ENCODE assay signal across 19 cellular contexts in the genomic region with DNA sequence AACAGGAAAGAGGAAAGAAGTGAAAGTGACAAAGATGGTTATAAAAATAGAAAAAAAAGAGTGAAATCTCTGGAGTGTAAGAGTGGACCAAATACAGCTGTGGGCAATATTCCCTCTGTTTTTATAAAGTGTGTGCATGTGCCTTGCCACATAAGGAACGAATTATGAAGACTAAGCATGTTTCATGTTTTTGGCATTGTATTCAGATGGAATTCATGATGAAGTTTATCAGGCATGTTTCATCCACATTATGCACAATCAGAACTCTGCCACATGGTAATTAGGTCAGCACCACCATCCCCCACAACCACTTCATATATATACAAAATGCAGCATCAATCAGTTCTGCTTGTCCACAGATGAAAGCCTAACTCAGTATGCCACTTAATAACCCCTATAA.
DNase-seq lines count a peak whose midpoint lies in the region; ATAC-seq, FAIRE-seq and TF ChIP-seq lines count a peak whose summit lies in the region.
"Had no signal": no experiment of that assay in that cellular context is flagged by ENCODE, and none has a peak within 500 bp of the region (broad histone marks: within the 10 kb centered on the region; RNA-seq: fewer than 3 reads in every experiment).

No MANE protein-coding gene starts in this region.

- H3K79me2 ChIP-seq in astrocyte (ENCODE audit: insufficient read depth, low read length), result no peaks in the 10 kb centered on the region

- H3K4me1 ChIP-seq in astrocyte (ENCODE audit: insufficient read depth, low read length), result peaks cover 3% of the 10 kb centered on the region
- peaks cover 8 to 31% (median 16%) of the 10 kb centered on the region in 3 donors for H3K4me1 ChIP-seq in esophagus squamous epithelium
- H3K4me1 ChIP-seq: Caco-2 had no signal

- no peak for ATAC-seq in natural killer cell treated with Interleukin-12 subunit alpha and Interleukin-12 subunit beta and Interleukin-15 and Interleukin-18, amount 100 ng/mL, for 72 hours
- ATAC-seq: HCT116, K562, PC-3 had no signal

- DNase-seq in AG09319 (ENCODE audit: extremely low read depth, low read depth), result peak; percentile 57
- peak; percentile 28 for DNase-seq in HS-5 (ENCODE audit: low read depth)
- DNase-seq in astrocyte (ENCODE audit: low read depth), result peak; percentile 26
- DNase-seq in fibroblast of mammary gland (ENCODE audit: low read depth), result peak; percentile 84
- DNase-seq in DMS 273 treated with DMSO at 0.1 percent for 48 hours (lab: John Stamatoyannopoulos, UW), result no peak
- DNase-seq in esophagus squamous epithelium (lab: John Stamatoyannopoulos, UW), result no peak
- no peak for DNase-seq in COLO668 (lab: John Stamatoyannopoulos, UW; ENCODE audit: unreplicated experiment)
- no peak for DNase-seq in natural killer cell treated with Interleukin-12 subunit alpha and Interleukin-12 subunit beta and Interleukin-15 and Interleukin-18, amount 100 ng/mL, for 72 hours (ENCODE audit: low spot score)
- DNase-seq: Caco-2, DMS53, GDM1, NCI-H146, PC-3 had no signal

- H3K36me3 ChIP-seq in astrocyte (ENCODE audit: insufficient read depth, low read length) (no peaks in the 10 kb centered on the region), esophagus squamous epithelium (no peaks in the 10 kb centered on the region)

- peaks cover 2% of the 10 kb centered on the region for H3K9me3 Mint-ChIP-seq in astrocyte (ENCODE audit: unreplicated experiment)
- peaks cover 2% of the 10 kb centered on the region for H3K9me3 Mint-ChIP-seq in natural killer cell treated with Interleukin-12 subunit alpha and Interleukin-12 subunit beta and Interleukin-15 and Interleukin-18, amount 100 ng/mL, for 72 hours

- 67 to 80% methylated on average over 1 of the region's 1 CpG for WGBS in esophagus squamous epithelium, 2 donors

- peaks cover 3% of the 10 kb centered on the region for H3K27me3 Mint-ChIP-seq in astrocyte (ENCODE audit: low read depth, unreplicated experiment)
- peaks cover 0 to 14% of the 10 kb centered on the region in 2 donors for H3K27me3 Mint-ChIP-seq in natural killer cell treated with Interleukin-12 subunit alpha and Interleukin-12 subunit beta and Interleukin-15 and Interleukin-18, amount 100 ng/mL, for 72 hours

- no peaks in the 10 kb centered on the region for H3K36me3 Mint-ChIP-seq in astrocyte (ENCODE audit: low read depth, unreplicated experiment)
- no peaks in the 10 kb centered on the region for H3K36me3 Mint-ChIP-seq in natural killer cell treated with Interleukin-12 subunit alpha and Interleukin-12 subunit beta and Interleukin-15 and Interleukin-18, amount 100 ng/mL, for 72 hours
- H3K36me3 Mint-ChIP-seq: CD14-positive monocyte had no signal

- intact Hi-C loops in esophagus squamous epithelium (cut with DNase I), result no loop called here

- TF ChIP-seq CTCF in AG09319 (IDR thresholded peaks at IDR 0.05; ENCODE audit: low read depth, low read length), result no peak
- TF ChIP-seq CTCF in astrocyte (IDR thresholded peaks at IDR 0.05; ENCODE audit: insufficient read depth, low read depth, low read length), result no peak
- TF ChIP-seq CTCF in fibroblast of mammary gland (conservative IDR thresholded peaks at IDR 0.05; ENCODE audit: control insufficient read depth, insufficient read depth, low read depth, low read length), result no peak
- TF ChIP-seq CTCF in esophagus squamous epithelium (IDR thresholded peaks at IDR 0.05), result no peak

- no peaks in the 10 kb centered on the region for H3K9me3 ChIP-seq in astrocyte (ENCODE audit: insufficient read depth, low read depth, low read length)
- H3K9me3 ChIP-seq in esophagus squamous epithelium, result no peaks in the 10 kb centered on the region
- H3K9me3 ChIP-seq: Caco-2 had no signal

- H3K27ac Mint-ChIP-seq in astrocyte (ENCODE audit: unreplicated experiment), result no peak overlapping the region
- H3K27ac Mint-ChIP-seq in natural killer cell treated with Interleukin-12 subunit alpha and Interleukin-12 subunit beta and Interleukin-15 and Interleukin-18, amount 100 ng/mL, for 72 hours, result no peak overlapping the region
- H3K27ac Mint-ChIP-seq: CD14-positive monocyte had no signal

- no peak overlapping the region for H2AFZ ChIP-seq in astrocyte (ENCODE audit: low read depth, low read length)

- FAIRE-seq in astrocyte (lab: Jason Lieb, UNC), result no peak
- FAIRE-seq: GM12892, GM19239, K562 had no signal

- peaks cover 13% of the 10 kb centered on the region for H3K4me1 Mint-ChIP-seq in astrocyte (ENCODE audit: low read depth, unreplicated experiment)
- peaks cover 0 to 8% of the 10 kb centered on the region in 2 donors for H3K4me1 Mint-ChIP-seq in natural killer cell treated with Interleukin-12 subunit alpha and Interleukin-12 subunit beta and Interleukin-15 and Interleukin-18, amount 100 ng/mL, for 72 hours (ENCODE audit: low read depth in 2 of 2)

- H3K27me3 ChIP-seq in astrocyte (ENCODE audit: insufficient read depth, low read length), result peaks cover 4% of the 10 kb centered on the region
- H3K27me3 ChIP-seq in esophagus squamous epithelium, result no peaks in the 10 kb centered on the region

- no peak overlapping the region for H3K4me3 ChIP-seq in astrocyte (ENCODE audit: insufficient read depth, low read depth, low read length)
- no peak overlapping the region for H3K4me3 ChIP-seq in fibroblast of mammary gland (ENCODE audit: control insufficient read depth, low read depth, low read length)
- no peak overlapping the region for H3K4me3 ChIP-seq in esophagus squamous epithelium
- H3K4me3 ChIP-seq: K562 had no signal

- no peak overlapping the region for H3K4me2 ChIP-seq in astrocyte (ENCODE audit: low read length)

- H3K27ac ChIP-seq in astrocyte (ENCODE audit: low read depth, low read length) (no peak overlapping the region), esophagus squamous epithelium (no peak overlapping the region)
- H3K27ac ChIP-seq: 22Rv1 had no signal

- H3K9ac ChIP-seq in astrocyte (ENCODE audit: low read length), result no peak overlapping the region

- H3K4me3 Mint-ChIP-seq in astrocyte (ENCODE audit: unreplicated experiment), result no peak overlapping the region
- no peak overlapping the region for H3K4me3 Mint-ChIP-seq in natural killer cell treated with Interleukin-12 subunit alpha and Interleukin-12 subunit beta and Interleukin-15 and Interleukin-18, amount 100 ng/mL, for 72 hours
- H3K4me3 Mint-ChIP-seq: CD14-positive monocyte had no signal

- no peak for TF ChIP-seq POLR2A in esophagus squamous epithelium (IDR thresholded peaks at IDR 0.05)

- no peaks in the 10 kb centered on the region for H4K20me1 ChIP-seq in astrocyte (ENCODE audit: insufficient read depth, low read length)

Comparison
In these comparisons a context has a peak if more than half of its experiments do, and no peak if none do; other contexts are left out.
1. DNase-seq: peak in AG09319 (single experiment), HS-5 (single experiment), astrocyte (single experiment) and fibroblast of mammary gland (single experiment); none in DMS 273 treated with DMSO at 0.1 percent for 48 hours (single experiment), esophagus squamous epithelium (single experiment), COLO668 (single experiment) and natural killer cell treated with Interleukin-12 subunit alpha and Interleukin-12 subunit beta and Interleukin-15 and Interleukin-18, amount 100 ng/mL, for 72 hours (single experiment).